ENCODE assay signal across 1 cellular context in the genomic region with DNA sequence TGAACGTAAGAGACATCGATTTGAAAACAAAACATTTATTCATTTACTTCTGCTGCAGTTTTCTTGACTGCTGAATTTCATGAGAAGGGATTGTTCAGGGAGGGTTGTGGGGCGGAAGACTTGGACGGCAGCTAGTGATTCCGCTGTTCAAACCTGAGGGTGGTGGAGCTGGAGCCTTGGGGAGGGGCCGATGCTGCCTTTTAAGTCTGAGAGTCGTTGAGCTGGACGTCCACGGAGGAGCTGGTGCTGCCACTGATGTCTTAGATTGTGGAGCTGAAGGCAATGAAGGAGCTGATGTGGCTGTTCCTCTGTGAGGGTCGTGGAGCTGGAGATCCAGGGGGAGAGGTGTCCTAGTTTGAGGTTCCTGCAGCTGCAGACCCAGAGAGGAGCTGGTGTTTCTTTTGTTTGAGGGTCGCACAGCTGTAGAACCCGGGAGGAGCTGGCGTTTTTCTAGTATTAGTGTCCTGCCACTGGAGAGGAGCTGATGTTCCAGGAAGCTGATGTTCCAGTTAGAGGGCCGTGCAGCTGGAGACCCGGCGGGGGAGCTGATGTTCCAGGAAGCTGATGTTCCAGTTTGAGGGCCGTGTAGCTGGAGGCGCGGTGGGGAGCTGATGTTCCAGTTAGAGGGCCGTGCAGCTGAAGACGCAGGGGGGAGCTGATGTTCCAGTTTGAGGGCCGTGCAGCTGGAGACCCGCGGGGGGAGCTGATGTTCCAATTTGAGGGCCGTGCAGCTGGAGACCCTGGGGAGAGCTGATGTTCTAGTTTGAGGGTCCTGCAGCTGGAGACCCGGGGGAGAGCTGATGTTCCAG.
A peak's percentile ranks its signal among the peaks of the same experiment; 100 is the strongest.
TF ChIP-seq lines count a peak whose summit lies in the region.

No MANE protein-coding gene starts in this region.

TF ChIP-seq in HepG2, 621 proteins besides CTCF, POLR2A, EP300 and RAD21 (continued from another document and continues in another):
- TF ChIP-seq, protein P1, sequence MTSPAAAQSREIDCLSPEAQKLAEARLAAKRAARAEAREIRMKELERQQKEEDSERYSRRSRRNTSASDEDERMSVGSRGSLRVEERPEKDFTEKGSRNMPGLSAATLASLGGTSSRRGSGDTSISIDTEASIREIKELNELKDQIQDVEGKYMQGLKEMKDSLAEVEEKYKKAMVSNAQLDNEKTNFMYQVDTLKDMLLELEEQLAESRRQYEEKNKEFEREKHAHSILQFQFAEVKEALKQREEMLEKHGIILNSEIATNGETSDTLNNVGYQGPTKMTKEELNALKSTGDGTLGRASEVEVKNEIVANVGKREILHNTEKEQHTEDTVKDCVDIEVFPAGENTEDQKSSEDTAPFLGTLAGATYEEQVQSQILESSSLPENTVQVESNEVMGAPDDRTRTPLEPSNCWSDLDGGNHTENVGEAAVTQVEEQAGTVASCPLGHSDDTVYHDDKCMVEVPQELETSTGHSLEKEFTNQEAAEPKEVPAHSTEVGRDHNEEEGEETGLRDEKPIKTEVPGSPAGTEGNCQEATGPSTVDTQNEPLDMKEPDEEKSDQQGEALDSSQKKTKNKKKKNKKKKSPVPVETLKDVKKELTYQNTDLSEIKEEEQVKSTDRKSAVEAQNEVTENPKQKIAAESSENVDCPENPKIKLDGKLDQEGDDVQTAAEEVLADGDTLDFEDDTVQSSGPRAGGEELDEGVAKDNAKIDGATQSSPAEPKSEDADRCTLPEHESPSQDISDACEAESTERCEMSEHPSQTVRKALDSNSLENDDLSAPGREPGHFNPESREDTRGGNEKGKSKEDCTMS (CRISPR knock-in tag; conservative IDR thresholded peaks at IDR 0.05): no peak
- TF ChIP-seq ZNF564 (CRISPR knock-in tag; IDR thresholded peaks at IDR 0.05) (no peak), NFATC3 (CRISPR knock-in tag; IDR thresholded peaks at IDR 0.05) (no peak), SP5 (CRISPR knock-in tag; IDR thresholded peaks at IDR 0.05; ENCODE audit: borderline replicate concordance, low read depth) (no peak), ZNF562 (CRISPR knock-in tag; IDR thresholded peaks at IDR 0.05; ENCODE audit: borderline replicate concordance) (no peak), SOX13 (IDR thresholded peaks at IDR 0.05) (no peak), SOX13 (CRISPR knock-in tag; conservative IDR thresholded peaks at IDR 0.05 in 1 of 2, IDR thresholded peaks at IDR 0.05 in 1 of 2) (no peak), ZNF605 (CRISPR knock-in tag; IDR thresholded peaks at IDR 0.05) (peak; percentile 58; the same call in 1 of the 2 replicates), HNRNPL (IDR thresholded peaks at IDR 0.05; ENCODE audit: low read depth, low read length) (no peak), RARA (CRISPR knock-in tag; IDR thresholded peaks at IDR 0.05) (no peak), ZNF883 (CRISPR knock-in tag; IDR thresholded peaks at IDR 0.05; ENCODE audit: not compliant biosample characterization) (no peak), FOXM1 (CRISPR knock-in tag; IDR thresholded peaks at IDR 0.05) (no peak), ZSCAN22 (CRISPR knock-in tag; IDR thresholded peaks at IDR 0.05) (no peak), ZNF3 (CRISPR knock-in tag; IDR thresholded peaks at IDR 0.05) (no peak), KDM5A (IDR thresholded peaks at IDR 0.05; ENCODE audit: borderline replicate concordance, low read length) (no peak), ZFP90 (CRISPR knock-in tag; IDR thresholded peaks at IDR 0.05; ENCODE audit: borderline replicate concordance) (peak; percentile 64), MTA3 (CRISPR knock-in tag; IDR thresholded peaks at IDR 0.05) (no peak), ZNF441 (CRISPR knock-in tag; IDR thresholded peaks at IDR 0.05; ENCODE audit: borderline replicate concordance) (no peak), NR2F1 (CRISPR knock-in tag; IDR thresholded peaks at IDR 0.05) (no peak), RFX3 (CRISPR knock-in tag; IDR thresholded peaks at IDR 0.05) (no peak), ZNF230 (CRISPR knock-in tag; IDR thresholded peaks at IDR 0.05) (no peak), TCF12 (IDR thresholded peaks at IDR 0.05) (no peak), TCF12 (CRISPR knock-in tag; IDR thresholded peaks at IDR 0.05) (no peak), KAT7 (CRISPR knock-in tag; IDR thresholded peaks at IDR 0.05; ENCODE audit: borderline replicate concordance) (no peak), HMGA1 (CRISPR knock-in tag; conservative IDR thresholded peaks at IDR 0.05) (no peak), STAG1 (CRISPR knock-in tag; IDR thresholded peaks at IDR 0.05) (peak; percentile 73), MED1 (CRISPR knock-in tag; IDR thresholded peaks at IDR 0.05) (no peak)
- TF ChIP-seq, protein P2, sequence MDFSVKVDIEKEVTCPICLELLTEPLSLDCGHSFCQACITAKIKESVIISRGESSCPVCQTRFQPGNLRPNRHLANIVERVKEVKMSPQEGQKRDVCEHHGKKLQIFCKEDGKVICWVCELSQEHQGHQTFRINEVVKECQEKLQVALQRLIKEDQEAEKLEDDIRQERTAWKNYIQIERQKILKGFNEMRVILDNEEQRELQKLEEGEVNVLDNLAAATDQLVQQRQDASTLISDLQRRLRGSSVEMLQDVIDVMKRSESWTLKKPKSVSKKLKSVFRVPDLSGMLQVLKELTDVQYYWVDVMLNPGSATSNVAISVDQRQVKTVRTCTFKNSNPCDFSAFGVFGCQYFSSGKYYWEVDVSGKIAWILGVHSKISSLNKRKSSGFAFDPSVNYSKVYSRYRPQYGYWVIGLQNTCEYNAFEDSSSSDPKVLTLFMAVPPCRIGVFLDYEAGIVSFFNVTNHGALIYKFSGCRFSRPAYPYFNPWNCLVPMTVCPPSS (IDR thresholded peaks at IDR 0.05): no peak
- TF ChIP-seq, protein P3, sequence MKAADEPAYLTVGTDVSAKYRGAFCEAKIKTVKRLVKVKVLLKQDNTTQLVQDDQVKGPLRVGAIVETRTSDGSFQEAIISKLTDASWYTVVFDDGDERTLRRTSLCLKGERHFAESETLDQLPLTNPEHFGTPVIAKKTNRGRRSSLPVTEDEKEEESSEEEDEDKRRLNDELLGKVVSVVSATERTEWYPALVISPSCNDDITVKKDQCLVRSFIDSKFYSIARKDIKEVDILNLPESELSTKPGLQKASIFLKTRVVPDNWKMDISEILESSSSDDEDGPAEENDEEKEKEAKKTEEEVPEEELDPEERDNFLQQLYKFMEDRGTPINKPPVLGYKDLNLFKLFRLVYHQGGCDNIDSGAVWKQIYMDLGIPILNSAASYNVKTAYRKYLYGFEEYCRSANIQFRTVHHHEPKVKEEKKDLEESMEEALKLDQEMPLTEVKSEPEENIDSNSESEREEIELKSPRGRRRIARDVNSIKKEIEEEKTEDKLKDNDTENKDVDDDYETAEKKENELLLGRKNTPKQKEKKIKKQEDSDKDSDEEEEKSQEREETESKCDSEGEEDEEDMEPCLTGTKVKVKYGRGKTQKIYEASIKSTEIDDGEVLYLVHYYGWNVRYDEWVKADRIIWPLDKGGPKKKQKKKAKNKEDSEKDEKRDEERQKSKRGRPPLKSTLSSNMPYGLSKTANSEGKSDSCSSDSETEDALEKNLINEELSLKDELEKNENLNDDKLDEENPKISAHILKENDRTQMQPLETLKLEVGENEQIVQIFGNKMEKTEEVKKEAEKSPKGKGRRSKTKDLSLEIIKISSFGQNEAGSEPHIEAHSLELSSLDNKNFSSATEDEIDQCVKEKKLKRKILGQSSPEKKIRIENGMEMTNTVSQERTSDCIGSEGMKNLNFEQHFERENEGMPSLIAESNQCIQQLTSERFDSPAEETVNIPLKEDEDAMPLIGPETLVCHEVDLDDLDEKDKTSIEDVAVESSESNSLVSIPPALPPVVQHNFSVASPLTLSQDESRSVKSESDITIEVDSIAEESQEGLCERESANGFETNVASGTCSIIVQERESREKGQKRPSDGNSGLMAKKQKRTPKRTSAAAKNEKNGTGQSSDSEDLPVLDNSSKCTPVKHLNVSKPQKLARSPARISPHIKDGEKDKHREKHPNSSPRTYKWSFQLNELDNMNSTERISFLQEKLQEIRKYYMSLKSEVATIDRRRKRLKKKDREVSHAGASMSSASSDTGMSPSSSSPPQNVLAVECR (CRISPR knock-in tag; IDR thresholded peaks at IDR 0.05; ENCODE audit: borderline replicate concordance): peak; percentile 27; the same call in 1 of the 2 replicates
- TF ChIP-seq, protein P4, sequence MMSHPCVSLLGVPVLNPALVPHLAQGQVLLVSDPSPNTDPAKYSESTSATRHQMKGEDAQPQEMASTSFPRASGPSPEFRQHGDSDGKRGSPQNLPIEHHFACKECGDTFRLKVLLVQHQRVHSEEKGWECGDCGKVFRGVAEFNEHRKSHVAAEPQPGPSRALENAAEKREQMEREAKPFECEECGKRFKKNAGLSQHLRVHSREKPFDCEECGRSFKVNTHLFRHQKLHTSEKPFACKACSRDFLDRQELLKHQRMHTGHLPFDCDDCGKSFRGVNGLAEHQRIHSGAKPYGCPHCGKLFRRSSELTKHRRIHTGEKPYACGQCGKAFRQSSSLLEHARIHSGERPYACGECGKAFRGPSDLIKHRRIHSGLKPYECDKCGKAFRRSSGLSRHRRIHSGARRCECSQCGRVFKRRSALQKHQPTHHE (CRISPR knock-in tag; IDR thresholded peaks at IDR 0.05; ENCODE audit: borderline replicate concordance): peak; percentile 73
- TF ChIP-seq, protein P5, sequence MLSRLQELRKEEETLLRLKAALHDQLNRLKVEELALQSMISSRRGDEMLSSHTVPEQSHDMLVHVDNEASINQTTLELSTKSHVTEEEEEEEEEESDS (CRISPR knock-in tag; IDR thresholded peaks at IDR 0.05; ENCODE audit: borderline replicate concordance): no peak
- TF ChIP-seq, protein P6, sequence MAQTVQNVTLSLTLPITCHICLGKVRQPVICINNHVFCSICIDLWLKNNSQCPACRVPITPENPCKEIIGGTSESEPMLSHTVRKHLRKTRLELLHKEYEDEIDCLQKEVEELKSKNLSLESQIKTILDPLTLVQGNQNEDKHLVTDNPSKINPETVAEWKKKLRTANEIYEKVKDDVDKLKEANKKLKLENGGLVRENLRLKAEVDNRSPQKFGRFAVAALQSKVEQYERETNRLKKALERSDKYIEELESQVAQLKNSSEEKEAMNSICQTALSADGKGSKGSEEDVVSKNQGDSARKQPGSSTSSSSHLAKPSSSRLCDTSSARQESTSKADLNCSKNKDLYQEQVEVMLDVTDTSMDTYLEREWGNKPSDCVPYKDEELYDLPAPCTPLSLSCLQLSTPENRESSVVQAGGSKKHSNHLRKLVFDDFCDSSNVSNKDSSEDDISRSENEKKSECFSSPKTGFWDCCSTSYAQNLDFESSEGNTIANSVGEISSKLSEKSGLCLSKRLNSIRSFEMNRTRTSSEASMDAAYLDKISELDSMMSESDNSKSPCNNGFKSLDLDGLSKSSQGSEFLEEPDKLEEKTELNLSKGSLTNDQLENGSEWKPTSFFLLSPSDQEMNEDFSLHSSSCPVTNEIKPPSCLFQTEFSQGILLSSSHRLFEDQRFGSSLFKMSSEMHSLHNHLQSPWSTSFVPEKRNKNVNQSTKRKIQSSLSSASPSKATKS (CRISPR knock-in tag; IDR thresholded peaks at IDR 0.05): no peak
- TF ChIP-seq, protein P7, sequence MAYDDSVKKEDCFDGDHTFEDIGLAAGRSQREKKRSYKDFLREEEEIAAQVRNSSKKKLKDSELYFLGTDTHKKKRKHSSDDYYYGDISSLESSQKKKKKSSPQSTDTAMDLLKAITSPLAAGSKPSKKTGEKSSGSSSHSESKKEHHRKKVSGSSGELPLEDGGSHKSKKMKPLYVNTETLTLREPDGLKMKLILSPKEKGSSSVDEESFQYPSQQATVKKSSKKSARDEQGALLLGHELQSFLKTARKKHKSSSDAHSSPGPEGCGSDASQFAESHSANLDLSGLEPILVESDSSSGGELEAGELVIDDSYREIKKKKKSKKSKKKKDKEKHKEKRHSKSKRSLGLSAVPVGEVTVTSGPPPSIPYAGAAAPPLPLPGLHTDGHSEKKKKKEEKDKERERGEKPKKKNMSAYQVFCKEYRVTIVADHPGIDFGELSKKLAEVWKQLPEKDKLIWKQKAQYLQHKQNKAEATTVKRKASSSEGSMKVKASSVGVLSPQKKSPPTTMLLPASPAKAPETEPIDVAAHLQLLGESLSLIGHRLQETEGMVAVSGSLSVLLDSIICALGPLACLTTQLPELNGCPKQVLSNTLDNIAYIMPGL (CRISPR knock-in tag; IDR thresholded peaks at IDR 0.05; ENCODE audit: borderline replicate concordance in 1 of 2, low read depth in 1 of 2): peak; percentile 25 to 63; a peak in 2 of 4 replicates
- TF ChIP-seq, protein P8, sequence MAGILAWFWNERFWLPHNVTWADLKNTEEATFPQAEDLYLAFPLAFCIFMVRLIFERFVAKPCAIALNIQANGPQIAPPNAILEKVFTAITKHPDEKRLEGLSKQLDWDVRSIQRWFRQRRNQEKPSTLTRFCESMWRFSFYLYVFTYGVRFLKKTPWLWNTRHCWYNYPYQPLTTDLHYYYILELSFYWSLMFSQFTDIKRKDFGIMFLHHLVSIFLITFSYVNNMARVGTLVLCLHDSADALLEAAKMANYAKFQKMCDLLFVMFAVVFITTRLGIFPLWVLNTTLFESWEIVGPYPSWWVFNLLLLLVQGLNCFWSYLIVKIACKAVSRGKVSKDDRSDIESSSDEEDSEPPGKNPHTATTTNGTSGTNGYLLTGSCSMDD (CRISPR knock-in tag; IDR thresholded peaks at IDR 0.05): no peak
- TF ChIP-seq, protein P9, sequence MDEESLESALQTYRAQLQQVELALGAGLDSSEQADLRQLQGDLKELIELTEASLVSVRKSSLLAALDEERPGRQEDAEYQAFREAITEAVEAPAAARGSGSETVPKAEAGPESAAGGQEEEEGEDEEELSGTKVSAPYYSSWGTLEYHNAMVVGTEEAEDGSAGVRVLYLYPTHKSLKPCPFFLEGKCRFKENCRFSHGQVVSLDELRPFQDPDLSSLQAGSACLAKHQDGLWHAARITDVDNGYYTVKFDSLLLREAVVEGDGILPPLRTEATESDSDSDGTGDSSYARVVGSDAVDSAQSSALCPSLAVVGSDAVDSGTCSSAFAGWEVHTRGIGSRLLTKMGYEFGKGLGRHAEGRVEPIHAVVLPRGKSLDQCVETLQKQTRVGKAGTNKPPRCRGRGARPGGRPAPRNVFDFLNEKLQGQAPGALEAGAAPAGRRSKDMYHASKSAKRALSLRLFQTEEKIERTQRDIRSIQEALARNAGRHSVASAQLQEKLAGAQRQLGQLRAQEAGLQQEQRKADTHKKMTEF (CRISPR knock-in tag; IDR thresholded peaks at IDR 0.05): no peak
- TF ChIP-seq, protein P10, sequence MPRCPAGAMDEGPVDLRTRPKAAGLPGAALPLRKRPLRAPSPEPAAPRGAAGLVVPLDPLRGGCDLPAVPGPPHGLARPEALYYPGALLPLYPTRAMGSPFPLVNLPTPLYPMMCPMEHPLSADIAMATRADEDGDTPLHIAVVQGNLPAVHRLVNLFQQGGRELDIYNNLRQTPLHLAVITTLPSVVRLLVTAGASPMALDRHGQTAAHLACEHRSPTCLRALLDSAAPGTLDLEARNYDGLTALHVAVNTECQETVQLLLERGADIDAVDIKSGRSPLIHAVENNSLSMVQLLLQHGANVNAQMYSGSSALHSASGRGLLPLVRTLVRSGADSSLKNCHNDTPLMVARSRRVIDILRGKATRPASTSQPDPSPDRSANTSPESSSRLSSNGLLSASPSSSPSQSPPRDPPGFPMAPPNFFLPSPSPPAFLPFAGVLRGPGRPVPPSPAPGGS (CRISPR knock-in tag; IDR thresholded peaks at IDR 0.05): no peak
- TF ChIP-seq, protein P11, sequence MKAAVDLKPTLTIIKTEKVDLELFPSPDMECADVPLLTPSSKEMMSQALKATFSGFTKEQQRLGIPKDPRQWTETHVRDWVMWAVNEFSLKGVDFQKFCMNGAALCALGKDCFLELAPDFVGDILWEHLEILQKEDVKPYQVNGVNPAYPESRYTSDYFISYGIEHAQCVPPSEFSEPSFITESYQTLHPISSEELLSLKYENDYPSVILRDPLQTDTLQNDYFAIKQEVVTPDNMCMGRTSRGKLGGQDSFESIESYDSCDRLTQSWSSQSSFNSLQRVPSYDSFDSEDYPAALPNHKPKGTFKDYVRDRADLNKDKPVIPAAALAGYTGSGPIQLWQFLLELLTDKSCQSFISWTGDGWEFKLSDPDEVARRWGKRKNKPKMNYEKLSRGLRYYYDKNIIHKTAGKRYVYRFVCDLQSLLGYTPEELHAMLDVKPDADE (CRISPR knock-in tag; IDR thresholded peaks at IDR 0.05): no peak
